ENCODE assay signal across 23 cellular contexts in genomic region chr10:100122780-100123179, GRCh38. TPM values are rescaled to one million over a fixed set of nuclear protein-coding genes. Genes with fewer than 3 reads are reported as not detected.
"Had no signal": no experiment of that assay in that cellular context is flagged by ENCODE, and none has a peak within 500 bp of the region (broad histone marks: within the 10 kb centered on the region; RNA-seq: fewer than 3 reads in every experiment).

No MANE protein-coding gene starts in this region.

- DNase-seq: activated CD4-positive, CD25-positive, alpha-beta regulatory T cell; activated CD8-positive, alpha-beta memory T cell treated with anti-CD3 and anti-CD28 coated beads, Interleukin-2, amount 50 U/mL, for 4 hours; amniotic stem cell; body of pancreas; caudate nucleus; colonic mucosa; left colon; lower lobe of right lung; nephron progenitor cell; right cardiac atrium; small intestine; stimulated activated CD4-positive, alpha-beta T cell treated with anti-CD3 and anti-CD28 coated beads, Interleukin-4, amount 100 ng/mL, for 4 hours; stimulated activated CD8-positive, alpha-beta memory T cell treated with anti-CD3 and anti-CD28 coated beads, Interleukin-4, amount 100 ng/mL, for 48 hours; trophoblast cell had no signal

- FAIRE-seq: islet of Langerhans, small intestine had no signal

- H3K36me3 ChIP-seq: colonic mucosa, esophagus muscularis mucosa, lower lobe of right lung, prostate gland, suprapubic skin had no signal

- H3K4me1 ChIP-seq: body of pancreas, colonic mucosa, esophagus muscularis mucosa, lower lobe of right lung, prostate gland, suprapubic skin had no signal

- H3K4me3 ChIP-seq: body of pancreas, colonic mucosa, esophagus muscularis mucosa, lower lobe of right lung, prostate gland, suprapubic skin had no signal

- H3K4me3 Mint-ChIP-seq: activated naive CD4-positive, alpha-beta T cell treated with anti-CD3 and anti-CD28 coated beads, Interleukin-2, amount 50 U/mL, for 24 hours; mesothelial cell of epicardium; nephron progenitor cell; stimulated activated naive CD8-positive, alpha-beta T cell treated with anti-CD3 and anti-CD28 coated beads, Interleukin-15, Interleukin-2, amounts not matched to agents 100 ng/mL and 50 ng/mL, for 24 hours had no signal

- H3K27ac Mint-ChIP-seq: activated naive CD4-positive, alpha-beta T cell treated with anti-CD3 and anti-CD28 coated beads, Interleukin-2, amount 50 U/mL, for 24 hours; mesothelial cell of epicardium; nephron progenitor cell; stimulated activated naive CD8-positive, alpha-beta T cell treated with anti-CD3 and anti-CD28 coated beads, Interleukin-15, Interleukin-2, amounts not matched to agents 100 ng/mL and 50 ng/mL, for 24 hours had no signal

- ATAC-seq: body of pancreas, left colon, lower lobe of right lung, right cardiac atrium had no signal

- H3K9me3 ChIP-seq: body of pancreas, colonic mucosa, esophagus muscularis mucosa, lower lobe of right lung, prostate gland, suprapubic skin had no signal

- H3K27me3 ChIP-seq: body of pancreas, colonic mucosa had no signal

- H3K9me3 Mint-ChIP-seq: activated naive CD4-positive, alpha-beta T cell treated with anti-CD3 and anti-CD28 coated beads, Interleukin-2, amount 50 U/mL, for 24 hours; mesothelial cell of epicardium; nephron progenitor cell; stimulated activated naive CD8-positive, alpha-beta T cell treated with anti-CD3 and anti-CD28 coated beads, Interleukin-15, Interleukin-2, amounts not matched to agents 100 ng/mL and 50 ng/mL, for 24 hours had no signal

- H3K27ac ChIP-seq: body of pancreas, colonic mucosa, esophagus muscularis mucosa, lower lobe of right lung, prostate gland, suprapubic skin had no signal

- H3K4me1 Mint-ChIP-seq: mesothelial cell of epicardium, nephron progenitor cell had no signal

- H3K36me3 Mint-ChIP-seq: activated naive CD4-positive, alpha-beta T cell treated with anti-CD3 and anti-CD28 coated beads, Interleukin-2, amount 50 U/mL, for 24 hours; mesothelial cell of epicardium had no signal

RNA-seq across cellular contexts. Expression of gene CPN1, which starts 41.1 kb away (rescaled TPM):
- total RNA-seq: body of pancreas; colonic mucosa; esophagus muscularis mucosa; left colon; lower lobe of right lung; mesothelial cell of epicardium; omental fat pad; right cardiac atrium; suprapubic skin; T-helper 2 cell treated with Interferon-gamma antibody and Interleukin-4, amounts not matched to agents 100 ng/mL and 5 ng/mL, for 36 hours had no signal
- polyA plus RNA-seq: right cardiac atrium, small intestine had no signal
